Comparison of ENCODE assay signal across 19 cellular contexts in the genomic region with DNA sequence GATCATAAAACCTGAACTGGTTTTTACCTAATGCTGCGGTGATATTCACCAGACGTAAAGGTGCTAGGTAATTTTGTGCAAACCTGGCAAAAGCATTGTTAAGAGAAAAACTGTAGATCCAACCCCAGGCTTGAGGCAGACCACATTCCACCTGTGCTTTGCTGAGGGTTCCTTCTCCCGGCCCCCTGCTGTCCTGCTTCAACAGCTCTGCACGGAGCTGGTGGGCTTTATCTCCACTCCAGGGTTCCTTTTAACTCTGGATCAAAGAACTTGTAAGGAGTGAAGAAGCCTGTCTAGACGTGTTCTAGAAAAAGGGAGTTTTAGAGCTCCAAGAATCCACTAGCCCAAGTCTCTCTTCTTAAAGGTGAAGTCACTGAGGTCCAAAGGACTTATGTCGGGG.
"Had no signal": no experiment of that assay in that cellular context is flagged by ENCODE, and none has a peak within 500 bp of the region (broad histone marks: within the 10 kb centered on the region; RNA-seq: fewer than 3 reads in every experiment).

No MANE protein-coding gene starts in this region.

- H3K27me3 ChIP-seq: breast epithelium, right lobe of liver had no signal

- H3K9me3 ChIP-seq: breast epithelium, neutrophil, right lobe of liver had no signal

- H3K9me3 Mint-ChIP-seq: dendritic cell treated with granulocyte-macrophage colony-stimulating factor and Interleukin-4, amounts not matched to agents 40 ng/mL and 50 ng/mL, for 4 days; effector memory CD8-positive, alpha-beta T cell; natural killer cell; stimulated activated memory B cell treated with anti-CD40 and anti-IgM and Interleukin-4, amounts not matched to agents 10 μg/mL and 1 μg/mL and 100 μg/mL, for 72 hours had no signal

- H3K4me3 ChIP-seq: breast epithelium, right lobe of liver had no signal

- DNase-seq: activated CD4-positive, alpha-beta T cell treated with anti-CD3 and anti-CD28 coated beads, Interleukin-2, amount 50 U/mL, for 1 hour; activated CD4-positive, CD25-positive, alpha-beta regulatory T cell treated with anti-CD3 and anti-CD28 coated beads, Interleukin-2, amount 50 U/mL, for 72 hours; activated CD8-positive, alpha-beta memory T cell treated with anti-CD3 and anti-CD28 coated beads for 24 hours; activated CD8-positive, alpha-beta memory T cell treated with anti-CD3 and anti-CD28 coated beads, Interleukin-2, amount 50 U/mL, for 48 hours; activated effector memory CD4-positive, alpha-beta T cell treated with anti-CD3 and anti-CD28 coated beads, Interleukin-2, amount 50 U/mL, for 16 hours; activated naive CD4-positive, alpha-beta T cell treated with anti-CD3 and anti-CD28 coated beads, Interleukin-2, amount 50 U/mL, for 16 hours; activated T-cell treated with anti-CD3 and anti-CD28 coated beads, Interleukin-2, amount 50 U/mL, for 48 hours; effector memory CD8-positive, alpha-beta T cell; left cardiac atrium; natural killer cell; right lobe of liver; small intestine; stimulated activated CD4-positive, alpha-beta T cell treated with anti-CD3 and anti-CD28 coated beads, Interleukin-15, amount 100 ng/mL, for 24 hours; stimulated activated CD4-positive, alpha-beta T cell treated with anti-CD3 and anti-CD28 coated beads, Interleukin-4, amount 100 ng/mL, for 24 hours had no signal

- H3K9ac ChIP-seq: parathyroid adenoma had no signal

- H3K4me1 ChIP-seq: breast epithelium, parathyroid adenoma, right lobe of liver had no signal

- H3K27ac Mint-ChIP-seq: dendritic cell treated with granulocyte-macrophage colony-stimulating factor and Interleukin-4, amounts not matched to agents 40 ng/mL and 50 ng/mL, for 4 days; natural killer cell; stimulated activated memory B cell treated with anti-CD40 and anti-IgM and Interleukin-4, amounts not matched to agents 10 μg/mL and 1 μg/mL and 100 μg/mL, for 72 hours had no signal

- ATAC-seq: effector memory CD8-positive, alpha-beta T cell; left cardiac atrium; natural killer cell; right lobe of liver; stimulated activated memory B cell treated with anti-CD40 and anti-IgM and Interleukin-4, amounts not matched to agents 10 μg/mL and 1 μg/mL and 100 μg/mL, for 72 hours had no signal

- H3K4me3 Mint-ChIP-seq: dendritic cell treated with granulocyte-macrophage colony-stimulating factor and Interleukin-4, amounts not matched to agents 40 ng/mL and 50 ng/mL, for 4 days; stimulated activated memory B cell treated with anti-CD40 and anti-IgM and Interleukin-4, amounts not matched to agents 10 μg/mL and 1 μg/mL and 100 μg/mL, for 72 hours had no signal

- H3K27ac ChIP-seq: breast epithelium, neutrophil, parathyroid adenoma, right lobe of liver had no signal

- H3K36me3 Mint-ChIP-seq: natural killer cell; stimulated activated memory B cell treated with anti-CD40 and anti-IgM and Interleukin-4, amounts not matched to agents 10 μg/mL and 1 μg/mL and 100 μg/mL, for 72 hours had no signal

- H3K36me3 ChIP-seq: breast epithelium, neutrophil, right lobe of liver had no signal
